ENCODE assay signal across 23 cellular contexts in genomic region chr19:18333680-18334079, GRCh38. TPM values are rescaled to one million over a fixed set of nuclear protein-coding genes. Genes with fewer than 3 reads are reported as not detected.
"Had no signal": no experiment of that assay in that cellular context is flagged by ENCODE, and none has a peak within 500 bp of the region (broad histone marks: within the 10 kb centered on the region; RNA-seq: fewer than 3 reads in every experiment).

No MANE protein-coding gene starts in this region.

- H3K9ac ChIP-seq: SK-N-SH had no signal

- H3K27ac ChIP-seq: brain microvascular endothelial cell, SJCRH30, VCaP had no signal

- H3K4me2 ChIP-seq: SK-N-SH had no signal

- H3K27me3 ChIP-seq: brain microvascular endothelial cell had no signal

- DNase-seq: activated CD4-positive, alpha-beta T cell treated with anti-CD3 and anti-CD28 coated beads for 4 hours; activated CD8-positive, alpha-beta memory T cell treated with anti-CD3 and anti-CD28 coated beads, Interleukin-2, amount 50 U/mL, for 4 hours; activated CD8-positive, alpha-beta T cell treated with anti-CD3 and anti-CD28 coated beads for 36 hours; activated gamma-delta T cell treated with Interleukin-2 at 50 U/mL for 16 hours; activated naive CD4-positive, alpha-beta T cell treated with anti-CD3 and anti-CD28 coated beads, Interleukin-2, amount 10 ng/mL, durations not matched to agents 7 days and 5 days; activated naive CD8-positive, alpha-beta T cell treated with anti-CD3 and anti-CD28 coated beads for 36 hours; activated T-cell treated with anti-CD3 and anti-CD28 coated beads, Interleukin-2, amount 50 U/mL, for 72 hours; brain microvascular endothelial cell; IMR-90; MM.1S; NCI-H1105; NCI-H1436; NCI-H1694 treated with DMSO at 0.1 percent for 48 hours; NCI-H2029 treated with DMSO at 0.1 percent for 48 hours; NCI-H446; NCI-H524; Right ventricle myocardium superior; SJCRH30; SK-N-SH; T-helper 1 cell had no signal

- H3K9me2 ChIP-seq: SK-N-SH had no signal

- H3K4me3 ChIP-seq: SJCRH30 had no signal

- H3K36me3 ChIP-seq: brain microvascular endothelial cell, SJCRH30 had no signal

- ATAC-seq: activated CD8-positive, alpha-beta T cell treated with anti-CD3 and anti-CD28 coated beads for 36 hours; activated T-cell treated with anti-CD3 and anti-CD28 coated beads, Interleukin-2, amount 50 U/mL, for 72 hours had no signal

- H3K9me3 ChIP-seq: SJCRH30, SK-N-SH had no signal

RNA-seq across cellular contexts. Expression of gene GDF15, which starts 52.3 kb away (rescaled TPM):
- total RNA-seq: activated CD8-positive, alpha-beta T cell treated with anti-CD3 and anti-CD28 coated beads for 36 hours; activated naive CD8-positive, alpha-beta T cell treated with anti-CD3 and anti-CD28 coated beads for 36 hours; activated T-helper 2 cell treated with anti-CD3 and anti-CD28 coated beads, Interferon-gamma antibody, Interleukin-2, Interleukin-4, amounts not matched to agents 10 μg/mL and 5 μg/mL and 100 μg/mL, durations not matched to agents 14 hours and 24 hours and 36 hours; T-helper 2 cell treated with Interferon-gamma antibody and Interleukin-4, amounts not matched to agents 100 ng/mL and 5 ng/mL, for 36 hours had no signal
